Comparison of ENCODE assay signal across 8 cellular contexts in the genomic region with DNA sequence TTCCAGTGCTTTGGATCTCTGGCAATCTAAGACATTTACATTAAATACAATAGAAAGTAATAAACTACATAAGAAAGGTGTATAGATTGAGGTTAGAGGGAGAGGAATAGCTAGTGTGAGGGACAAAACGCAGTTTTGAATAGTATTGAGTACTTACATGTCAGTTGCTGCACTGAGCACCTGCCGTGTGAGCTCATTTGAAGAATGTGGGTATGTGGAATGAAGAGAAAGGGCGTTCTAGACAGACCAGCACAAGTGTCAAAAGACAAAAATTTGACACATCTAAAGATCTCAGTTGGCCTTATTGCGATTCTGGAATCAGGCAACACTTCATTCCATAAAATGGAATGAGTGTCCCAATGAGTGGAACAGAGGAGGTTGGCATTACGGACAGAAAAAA. TPM values are rescaled to one million over a fixed set of nuclear protein-coding genes. Genes with fewer than 3 reads are reported as not detected.
DNase-seq lines count a peak whose midpoint lies in the region; ATAC-seq, FAIRE-seq and TF ChIP-seq lines count a peak whose summit lies in the region.

No MANE protein-coding gene starts in this region.

- no peak for TF ChIP-seq RAD21 in GM12878 (IDR thresholded peaks at IDR 0.05; ENCODE audit: insufficient read depth, low read depth, low read length)

- H4K20me1 ChIP-seq in GM12878 (ENCODE audit: control insufficient read depth, insufficient read depth): no peaks in the 10 kb centered on the region

- H3K27me3 ChIP-seq in BE2C (no peaks in the 10 kb centered on the region), HUES64 (ENCODE audit: insufficient read depth, low read length) (no peaks in the 10 kb centered on the region), GM12878 (replicated peaks in 1 of 2; ENCODE audit: control insufficient read depth in 2 of 2, insufficient read depth in 2 of 2, low read length in 1 of 2) (no peaks in the 10 kb centered on the region), mononuclear cell (ENCODE audit: insufficient read depth, low read length) (no peaks in the 10 kb centered on the region)

- CTCF ChIA-PET in GM12878 (lab: Yijun Ruan, JAX): interaction anchor here (0.8 to 2.4 kb wide), 5 partner anchors 27 to 192 kb away, joined by 3 to 9 read pairs (median 4); no protein-coding TSS in a partner anchor

- TF ChIP-seq CTCF in BE2C (IDR thresholded peaks at IDR 0.05; ENCODE audit: low read depth, low read length) (no peak), GM12878 (IDR thresholded peaks at IDR 0.05 in 2 of 3, conservative IDR thresholded peaks at IDR 0.05 in 1 of 3; ENCODE audit: control insufficient read depth in 2 of 3, extremely low read depth in 1 of 3, insufficient read depth in 1 of 3, low read depth in 3 of 3, low read length in 3 of 3) (no peak)

- H3K4me1 ChIP-seq in BE2C (peaks cover 5% of the 10 kb centered on the region; the same call in 1 of the 2 replicates), HUES64 (ENCODE audit: insufficient read depth, low read length) (peaks cover 17% of the 10 kb centered on the region; the same call in 1 of the 2 replicates), GM12878 (ENCODE audit: control insufficient read depth, insufficient read depth, low read length) (peaks cover 13% of the 10 kb centered on the region), mononuclear cell (ENCODE audit: insufficient read depth, low read length) (peaks cover 25% of the 10 kb centered on the region)

- POLR2A ChIA-PET in GM12878 (lab: Charles Lee): interaction anchor here (0.6 to 0.9 kb wide), 2 partner anchors 85 to 1142 kb away, joined by 3 read pairs; no protein-coding TSS in a partner anchor

- H3K4me2 ChIP-seq in GM12878 (ENCODE audit: control insufficient read depth, insufficient read depth): peak overlapping the region; percentile 99

- H2AFZ ChIP-seq in GM12878 (ENCODE audit: control insufficient read depth, low read depth, low read length): peak overlapping the region; percentile 96

- 79% methylated on average over 5 of the region's 5 CpGs for WGBS in HUES64
- 0% methylated on average over 5 of the region's 5 CpGs for WGBS in GM12878 (ENCODE audit: insufficient coverage, insufficient replicate concordance, low lambda C conversion rate, missing lambda C conversion rate)

- no TSS peak for BruUV-seq in GM12878 (replicated peaks; lab: Mats Ljungman, UMichigan)

- peaks cover 43% of the 10 kb centered on the region for H3K79me2 ChIP-seq in GM12878 (ENCODE audit: control insufficient read depth, insufficient read depth, low read length)

- SMC1A ChIA-PET in GM12878 (lab: Charles Lee; ENCODE audit: uncharacterized antibody, unreplicated experiment): interaction anchor here (0.7 to 1.3 kb wide), 12 partner anchors 9 to 95 kb away, joined by 3 to 6 read pairs (median 3); no protein-coding TSS in a partner anchor

- H3K27ac ChIP-seq in HUES64 (ENCODE audit: low read depth, low read length) (no peak overlapping the region), GM12878 (ENCODE audit: control insufficient read depth, insufficient read depth) (peak overlapping the region; percentile 99)

- TF ChIP-seq POLR2A in GM12878 (IDR thresholded peaks at IDR 0.05; ENCODE audit: low read depth, low read length): no peak

- H3K9me3 ChIP-seq in BE2C: no peaks in the 10 kb centered on the region
- no peaks in the 10 kb centered on the region for H3K9me3 ChIP-seq in HUES64 (ENCODE audit: insufficient read depth, low read depth, low read length)
- H3K9me3 ChIP-seq in GM12878 (replicated peaks; ENCODE audit: control insufficient read depth, insufficient read depth, low read length): no peaks in the 10 kb centered on the region
- H3K9me3 ChIP-seq in mononuclear cell (ENCODE audit: low read depth, low read length): no peaks in the 10 kb centered on the region

- H3K36me3 ChIP-seq in BE2C: peaks cover 4% of the 10 kb centered on the region
- peaks cover 23% of the 10 kb centered on the region for H3K36me3 ChIP-seq in HUES64 (ENCODE audit: insufficient read depth, low read length)
- 0 out of 4 replicates have a peak, but pooled peaks cover 0 to 2% of the 10 kb centered on the region in 2 experiments for H3K36me3 ChIP-seq in GM12878 (ENCODE audit: control insufficient read depth in 2 of 2, insufficient read depth in 2 of 2, low read length in 1 of 2)

- RAD21 ChIA-PET in GM12878 (lab: Charles Lee; ENCODE audit: unreplicated experiment): interaction anchor here (0.6 to 1.3 kb wide), 4 partner anchors 21 to 1625 kb away, joined by 3 to 4 read pairs (median 3); no protein-coding TSS in a partner anchor

- H3K9ac ChIP-seq in HUES64 (ENCODE audit: low read depth, low read length) (peak overlapping the region; percentile 97; the same call in 1 of the 2 replicates), GM12878 (ENCODE audit: control insufficient read depth, insufficient read depth, low read length) (peak overlapping the region; percentile 96)

- DNase-seq in BE2C (no peak), GM12878 (ENCODE audit: low read depth, low spot score) (peak; percentile 15), NCI-H187 treated with DMSO at 0.1 percent for 48 hours (lab: John Stamatoyannopoulos, UW) (no peak), left lobe of liver (ENCODE audit: low spot score) (no peak)

- FAIRE-seq in GM12878 (lab: Jason Lieb, UNC): no peak

- intact Hi-C loops in GM12878 (cut with micrococcal nuclease; ENCODE audit: unreplicated experiment): loop anchor here (2.0 kb wide), 1 partner anchor 83 kb away; the partner anchor contains the start of gene ANXA2

- ATAC-seq in GM12878 (peak; percentile 19), GM18517 (IDR thresholded peaks at IDR 0.05; ENCODE audit: unreplicated experiment) (no peak), HG03342 (IDR thresholded peaks at IDR 0.05; ENCODE audit: unreplicated experiment) (no peak), left lobe of liver (no peak)

- in situ Hi-C loops in GM12878 (cut with MboI): no loop called here

- TF ChIP-seq EP300 in GM12878 (IDR thresholded peaks at IDR 0.05; ENCODE audit: borderline replicate concordance in 1 of 2, control insufficient read depth in 1 of 2, low read depth in 2 of 2, low read length in 2 of 2): no peak

- H3K4me3 ChIP-seq in BE2C (ENCODE audit: low read depth, low read length): peak overlapping the region; percentile 98
- H3K4me3 ChIP-seq in HUES64 (ENCODE audit: low read length): peak overlapping the region; percentile 94
- H3K4me3 ChIP-seq in GM12878: peak overlapping the region; percentile 88
- H3K4me3 ChIP-seq in mononuclear cell (ENCODE audit: low read length): peak overlapping the region; percentile 83

TF ChIP-seq in GM12878, 131 proteins besides CTCF, POLR2A, EP300 and RAD21:
- TF ChIP-seq NKRF (conservative IDR thresholded peaks at IDR 0.05) (0 out of 2 replicates have a peak, but pooled peaks have one; percentile 2), ZNF274 (IDR thresholded peaks at IDR 0.05; ENCODE audit: insufficient read depth, insufficient read length) (no peak)

RNA-seq across cellular contexts. Expression of gene ICE2, which starts 0.8 kb away (rescaled TPM):
- 48.5 TPM for polyA plus RNA-seq in BE2C (2012; ENCODE audit: insufficient read depth, insufficient read length, low read depth)
- polyA plus RNA-seq in HUES64 (2013, experiment 1 of 2): 51.1 TPM
- polyA plus RNA-seq in HUES64 (2013, experiment 2 of 2): 54.9 TPM
- total RNA-seq in GM12878 (2013; cell fraction: nucleolus; rRNA removed): 169 and 171 TPM in 2 replicates
- total RNA-seq in GM12878 (2014; rRNA removed): 43.2 and 44.7 TPM in 2 replicates
- total RNA-seq in GM12878 (2014; rRNA removed; fragmentation: Illumina TruSeq; extraction: Trizol): 44.1 and 46.6 TPM in 2 replicates
- 46.8 and 56.2 TPM in 2 replicates for total RNA-seq in GM12878 (2021)
- 7.7 TPM for polyA plus RNA-seq in GM12878 (2011; ENCODE audit: low read depth)
- 49.1 and 57.6 TPM in 2 replicates for polyA plus RNA-seq in GM12878 (2011; rRNA removed)
- polyA plus RNA-seq in GM12878 (2011; cell fraction: cytosol; rRNA removed): 20.0 and 23.7 TPM in 2 replicates
- polyA plus RNA-seq in GM12878 (2011; cell fraction: nucleus; rRNA removed): 43.7 and 47.8 TPM in 2 replicates
- polyA plus RNA-seq in GM12878 (2012): 18.0 and 20.0 TPM in 2 replicates
- polyA plus RNA-seq in GM12878 (2014; fragmentation: Illumina TruSeq; extraction: Trizol): 42.2 and 50.0 TPM in 2 replicates
- 10 to 100 TPM; 14.2 to 18.7 TPM for polyA plus RNA-seq in GM12878 (2014; fragmentation: Nextera tagmentation; extraction: Ambion mirVana)
- polyA plus RNA-seq in GM12878 (2014; rRNA removed): 24.2 and 31.0 TPM in 2 replicates
- polyA plus RNA-seq in GM12878 (2016; fragmentation: Nextera tagmentation; extraction: Ambion mirVana): 10 to 100 TPM; 61.5 to 62.0 TPM
- polyA minus RNA-seq in GM12878 (2011; rRNA and poly(A)+ RNA removed): 51.6 and 52.4 TPM in 2 replicates
- 17.4 and 20.8 TPM in 2 replicates for polyA minus RNA-seq in GM12878 (2011; cell fraction: cytosol; rRNA and poly(A)+ RNA removed)
- 43.2 and 92.9 TPM in 2 replicates for polyA minus RNA-seq in GM12878 (2011; cell fraction: nucleus; rRNA and poly(A)+ RNA removed)
- total RNA-seq in mononuclear cell: 27.1 TPM
- total RNA-seq in left lobe of liver: 18.1 TPM
